Comparison of ENCODE assay signal across 8 cellular contexts in the genomic region with DNA sequence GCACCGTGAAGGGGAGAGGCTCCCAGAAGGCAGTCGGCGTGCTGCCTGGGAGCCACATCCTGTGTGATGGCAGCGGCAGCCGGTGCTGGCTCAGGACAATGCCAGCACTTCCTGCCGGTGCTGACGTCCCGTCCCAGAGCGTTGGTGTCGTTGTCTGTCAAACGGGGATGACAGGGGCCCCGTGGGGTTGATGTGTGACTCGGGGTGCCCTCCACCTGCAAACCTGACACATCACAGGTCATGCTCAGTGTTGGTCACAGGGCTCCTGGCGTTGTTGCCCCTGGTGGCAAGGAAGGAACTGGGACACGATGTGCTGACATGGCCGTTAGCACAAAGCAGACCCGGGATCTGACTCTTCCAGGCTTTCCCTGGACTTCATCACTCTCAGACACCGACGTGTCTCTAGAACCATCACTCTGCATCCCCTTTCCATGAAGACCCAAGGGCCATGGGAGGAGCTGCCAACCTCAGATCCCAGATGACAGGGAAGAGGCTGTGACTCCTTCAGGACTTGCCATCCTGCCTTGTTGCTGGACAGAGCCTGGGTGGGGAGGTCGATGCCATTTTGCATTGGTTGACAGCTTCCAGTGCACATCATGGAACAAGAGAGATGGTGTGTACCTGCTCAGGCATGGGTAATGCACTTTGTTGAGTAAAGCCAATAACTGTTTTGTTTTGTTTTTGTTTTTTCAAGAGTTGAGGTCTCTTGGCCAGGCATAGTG. TPM values are rescaled to one million over a fixed set of nuclear protein-coding genes. Genes with fewer than 3 reads are reported as not detected.
DNase-seq lines count a peak whose midpoint lies in the region; ATAC-seq and TF ChIP-seq lines count a peak whose summit lies in the region.

No MANE protein-coding gene starts in this region.

- no peaks in the 10 kb centered on the region for H3K9me3 Mint-ChIP-seq in stimulated activated naive B cell treated with anti-CD40 and anti-IgM and Interleukin-4, amounts not matched to agents 10 μg/mL and 1 μg/mL and 100 μg/mL, for 72 hours

- TF ChIP-seq POLR2A in right lobe of liver (IDR thresholded peaks at IDR 0.05), result no peak

- no peaks in the 10 kb centered on the region for H3K36me3 ChIP-seq in right lobe of liver

- peak overlapping the region; percentile 16 to 41 for H3K4me3 Mint-ChIP-seq in stimulated activated naive B cell treated with anti-CD40 and anti-IgM and Interleukin-4, amounts not matched to agents 10 μg/mL and 1 μg/mL and 100 μg/mL, for 72 hours

- no peaks in the 10 kb centered on the region for H3K36me3 Mint-ChIP-seq in stimulated activated naive B cell treated with anti-CD40 and anti-IgM and Interleukin-4, amounts not matched to agents 10 μg/mL and 1 μg/mL and 100 μg/mL, for 72 hours

- H3K27ac Mint-ChIP-seq in stimulated activated naive B cell treated with anti-CD40 and anti-IgM and Interleukin-4, amounts not matched to agents 10 μg/mL and 1 μg/mL and 100 μg/mL, for 72 hours, result peak overlapping the region; percentile 51

- ATAC-seq in right lobe of liver (peak in 3 of 4 donors; percentile 21 to 49 (median 41)), HG03342 (IDR thresholded peaks at IDR 0.05; ENCODE audit: unreplicated experiment) (no peak), HG02970 (IDR thresholded peaks at IDR 0.05; ENCODE audit: low FRiP score, unreplicated experiment) (no peak)
- peak; percentile 38 to 83 for ATAC-seq in stimulated activated naive B cell treated with anti-CD40 and anti-IgM and Interleukin-4, amounts not matched to agents 10 μg/mL and 1 μg/mL and 100 μg/mL, for 72 hours (replicated peaks)

- no peak overlapping the region for H3K4me3 ChIP-seq in right lobe of liver

- no peak overlapping the region for H3K27ac ChIP-seq in right lobe of liver

- H3K27me3 Mint-ChIP-seq in stimulated activated naive B cell treated with anti-CD40 and anti-IgM and Interleukin-4, amounts not matched to agents 10 μg/mL and 1 μg/mL and 100 μg/mL, for 72 hours, result peaks cover 0 to 7% of the 10 kb centered on the region in 2 donors

- H3K9me3 ChIP-seq in right lobe of liver, result no peaks in the 10 kb centered on the region

- H3K27me3 ChIP-seq in right lobe of liver, result no peaks in the 10 kb centered on the region

- no peak for TF ChIP-seq CTCF in right lobe of liver (IDR thresholded peaks at IDR 0.05)

- peaks cover 8 to 10% of the 10 kb centered on the region in 2 donors for H3K4me1 Mint-ChIP-seq in stimulated activated naive B cell treated with anti-CD40 and anti-IgM and Interleukin-4, amounts not matched to agents 10 μg/mL and 1 μg/mL and 100 μg/mL, for 72 hours

- intact Hi-C loops in right lobe of liver (cut with DNase I), result no loop called here

- no peaks in the 10 kb centered on the region for H3K4me1 ChIP-seq in right lobe of liver

- peak; percentile 65 for DNase-seq in activated T-cell treated with anti-CD3 and anti-CD28 coated beads for 48 hours (ENCODE audit: low read depth)
- no peak for DNase-seq in right lobe of liver
- DNase-seq in stimulated activated naive B cell treated with anti-CD40 and anti-IgM and Interleukin-4, amounts not matched to agents 10 μg/mL and 1 μg/mL and 100 μg/mL, for 72 hours, result peak; percentile 9
- DNase-seq in NCI-H524 (lab: John Stamatoyannopoulos, UW), result no peak
- no peak for DNase-seq in ACHN

- WGBS in right lobe of liver (ENCODE audit: insufficient coverage, low coverage, low lambda C conversion rate, missing lambda C conversion rate), result 31% methylated on average over 6 of the region's 20 CpGs

- in situ Hi-C loops in ACHN (cut with HindIII; ENCODE audit: low pct_ligation_motif_present, low pct_unique_long_range_greater_than_20kb, low sequenced_read_pairs), result no loop called here

TF ChIP-seq in PFSK-1, 5 proteins besides CTCF, POLR2A, EP300 and RAD21:
- TF ChIP-seq, protein P1, sequence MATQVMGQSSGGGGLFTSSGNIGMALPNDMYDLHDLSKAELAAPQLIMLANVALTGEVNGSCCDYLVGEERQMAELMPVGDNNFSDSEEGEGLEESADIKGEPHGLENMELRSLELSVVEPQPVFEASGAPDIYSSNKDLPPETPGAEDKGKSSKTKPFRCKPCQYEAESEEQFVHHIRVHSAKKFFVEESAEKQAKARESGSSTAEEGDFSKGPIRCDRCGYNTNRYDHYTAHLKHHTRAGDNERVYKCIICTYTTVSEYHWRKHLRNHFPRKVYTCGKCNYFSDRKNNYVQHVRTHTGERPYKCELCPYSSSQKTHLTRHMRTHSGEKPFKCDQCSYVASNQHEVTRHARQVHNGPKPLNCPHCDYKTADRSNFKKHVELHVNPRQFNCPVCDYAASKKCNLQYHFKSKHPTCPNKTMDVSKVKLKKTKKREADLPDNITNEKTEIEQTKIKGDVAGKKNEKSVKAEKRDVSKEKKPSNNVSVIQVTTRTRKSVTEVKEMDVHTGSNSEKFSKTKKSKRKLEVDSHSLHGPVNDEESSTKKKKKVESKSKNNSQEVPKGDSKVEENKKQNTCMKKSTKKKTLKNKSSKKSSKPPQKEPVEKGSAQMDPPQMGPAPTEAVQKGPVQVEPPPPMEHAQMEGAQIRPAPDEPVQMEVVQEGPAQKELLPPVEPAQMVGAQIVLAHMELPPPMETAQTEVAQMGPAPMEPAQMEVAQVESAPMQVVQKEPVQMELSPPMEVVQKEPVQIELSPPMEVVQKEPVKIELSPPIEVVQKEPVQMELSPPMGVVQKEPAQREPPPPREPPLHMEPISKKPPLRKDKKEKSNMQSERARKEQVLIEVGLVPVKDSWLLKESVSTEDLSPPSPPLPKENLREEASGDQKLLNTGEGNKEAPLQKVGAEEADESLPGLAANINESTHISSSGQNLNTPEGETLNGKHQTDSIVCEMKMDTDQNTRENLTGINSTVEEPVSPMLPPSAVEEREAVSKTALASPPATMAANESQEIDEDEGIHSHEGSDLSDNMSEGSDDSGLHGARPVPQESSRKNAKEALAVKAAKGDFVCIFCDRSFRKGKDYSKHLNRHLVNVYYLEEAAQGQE (IDR thresholded peaks at IDR 0.05; ENCODE audit: insufficient read depth in 1 of 2, low read depth in 2 of 2, low read length in 2 of 2), result no peak
- peak; percentile 28 for TF ChIP-seq FOXP2 (optimal IDR thresholded peaks at IDR 0.05; ENCODE audit: borderline replicate concordance, extremely low read depth, extremely low read length, insufficient read depth)

RNA-seq across cellular contexts. Expression of a gene that starts 21.5 kb away (rescaled TPM):
- polyA plus RNA-seq in PFSK-1 (2012; ENCODE audit: insufficient read length, low read depth), result 2.6 TPM
- total RNA-seq in right lobe of liver, result under 1 TPM in 5 of 6 experiments, not detected in 1; 0.11 to 0.43 (median 0.22) TPM

RNA-seq across cellular contexts. Expression of a gene that starts 34.7 kb away (rescaled TPM):
- 5.4 TPM for polyA plus RNA-seq in PFSK-1 (2012; ENCODE audit: insufficient read length, low read depth)
- 1 to 10 TPM in 4 of 6 experiments, under 1 TPM in 2; 0.92 to 2.4 (median 1.6) TPM for total RNA-seq in right lobe of liver

Comparison
In these comparisons a context has a peak if more than half of its experiments do, and no peak if none do; other contexts are left out.
1. DNase-seq: peak in activated T-cell treated with anti-CD3 and anti-CD28 coated beads for 48 hours (single experiment) and stimulated activated naive B cell treated with anti-CD40 and anti-IgM and Interleukin-4, amounts not matched to agents 10 μg/mL and 1 μg/mL and 100 μg/mL, for 72 hours (single experiment); none in right lobe of liver (0 of 3), NCI-H524 (0 of 2) and ACHN (single experiment).
2. ATAC-seq: peak in right lobe of liver (3 of 4) and stimulated activated naive B cell treated with anti-CD40 and anti-IgM and Interleukin-4, amounts not matched to agents 10 μg/mL and 1 μg/mL and 100 μg/mL, for 72 hours (2 of 2); none in HG03342 (single experiment) and HG02970 (single experiment).